Comparison of ENCODE assay signal across 22 cellular contexts in the genomic region with DNA sequence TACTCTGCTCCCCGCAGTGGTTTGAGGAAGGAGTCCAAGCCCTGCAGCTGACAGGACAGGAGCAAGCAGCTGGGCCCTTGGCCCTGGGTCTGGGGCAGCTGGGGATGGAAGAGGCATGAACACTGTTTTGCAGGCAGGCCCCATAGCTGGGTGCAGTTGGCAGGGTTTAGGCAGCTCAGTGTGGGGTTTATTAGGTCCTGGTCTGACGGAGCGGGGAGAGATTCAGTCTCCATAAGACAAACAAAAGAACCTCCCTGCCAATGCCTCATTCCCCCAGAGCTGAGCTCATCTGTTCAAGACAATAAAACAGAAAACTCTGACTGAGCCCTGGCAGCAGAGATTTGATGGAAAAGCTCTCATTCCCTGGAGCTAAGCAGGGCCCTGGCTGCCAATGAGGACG. TPM values are rescaled to one million over a fixed set of nuclear protein-coding genes. Genes with fewer than 3 reads are reported as not detected.
A peak's percentile ranks its signal among the peaks of the same experiment; 100 is the strongest.
DNase-seq lines count a peak whose midpoint lies in the region; ATAC-seq, FAIRE-seq and TF ChIP-seq lines count a peak whose summit lies in the region.
"Had no signal": no experiment of that assay in that cellular context is flagged by ENCODE, and none has a peak within 500 bp of the region (broad histone marks: within the 10 kb centered on the region; RNA-seq: fewer than 3 reads in every experiment).

No MANE protein-coding gene starts in this region.

- FAIRE-seq in kidney (lab: Jason Lieb, UNC) = no peak

- H3K27me3 ChIP-seq in muscle layer of colon (ENCODE audit: control insufficient read depth in 1 of 2, insufficient read depth in 2 of 2, low read length in 2 of 2) = no peaks in the 10 kb centered on the region
- H3K27me3 ChIP-seq: ascending aorta had no signal

- H3K4me3 ChIP-seq in fibroblast of mammary gland (ENCODE audit: control insufficient read depth, low read depth, low read length) = no peak overlapping the region
- no peak overlapping the region for H3K4me3 ChIP-seq in muscle layer of colon (ENCODE audit: low read depth in 1 of 2, low read length in 2 of 2)
- H3K4me3 ChIP-seq in kidney (ENCODE audit: low read length in 2 of 2) = no peak overlapping the region
- H3K4me3 ChIP-seq: ascending aorta had no signal

- H3K9ac ChIP-seq in muscle layer of colon (ENCODE audit: low read length) (no peak overlapping the region), kidney (ENCODE audit: low read length in 2 of 2) (no peak overlapping the region)

- peak overlapping the region; percentile 10 for H3K27ac ChIP-seq in muscle layer of colon (ENCODE audit: low read depth, low read length)
- peak overlapping the region; percentile 82 for H3K27ac ChIP-seq in temporal lobe (ENCODE audit: low read depth, low read length)
- H3K27ac ChIP-seq in kidney (ENCODE audit: low read depth in 2 of 2, low read length in 2 of 2) = no peak overlapping the region
- H3K27ac ChIP-seq: ascending aorta, HL-60 had no signal

- no peaks in the 10 kb centered on the region for H3K9me3 ChIP-seq in muscle layer of colon (ENCODE audit: low read length)
- peaks cover 0 to 6% of the 10 kb centered on the region in 2 donors for H3K9me3 ChIP-seq in kidney (ENCODE audit: control insufficient read depth in 1 of 2, low read length in 2 of 2)

- H3K36me3 ChIP-seq in muscle layer of colon (ENCODE audit: insufficient read depth, low read length) = no peaks in the 10 kb centered on the region
- H3K36me3 ChIP-seq in kidney (ENCODE audit: control insufficient read depth in 1 of 2, insufficient read depth in 2 of 2, low read length in 2 of 2) = no peaks in the 10 kb centered on the region

- TF ChIP-seq CTCF in fibroblast of mammary gland (conservative IDR thresholded peaks at IDR 0.05; ENCODE audit: control insufficient read depth, insufficient read depth, low read depth, low read length) = no peak
- TF ChIP-seq CTCF in kidney (IDR thresholded peaks at IDR 0.05; ENCODE audit: borderline replicate concordance, extremely low read depth, insufficient read depth) = no peak

- no peak for ATAC-seq in GM19328 (IDR thresholded peaks at IDR 0.05; ENCODE audit: unreplicated experiment)
- ATAC-seq: HCT116; stimulated activated naive CD8-positive, alpha-beta T cell treated with anti-CD3 and anti-CD28 coated beads, Interleukin-15, amount 100 ng/mL, for 72 hours had no signal

- H3K4me1 ChIP-seq in muscle layer of colon (ENCODE audit: insufficient read depth, low read length) = peaks cover 40% of the 10 kb centered on the region
- no peaks in the 10 kb centered on the region for H3K4me1 ChIP-seq in kidney (ENCODE audit: control insufficient read depth in 1 of 2, insufficient read depth in 1 of 2, low read depth in 1 of 2, low read length in 2 of 2)

- DNase-seq in amygdala (lab: John Stamatoyannopoulos, UW) (peak in 33 of 56 donors; percentile 9 to 76 (median 36)), fibroblast of mammary gland (ENCODE audit: low read depth) (peak; percentile 16), kidney (no peak), GM19238 (ENCODE audit: insufficient read length, low spot score) (no peak)
- DNase-seq in stimulated activated naive CD4-positive, alpha-beta T cell treated with Interleukin-2 at 50 U/mL for 16 hours (lab: John Stamatoyannopoulos, UW) = no peak
- DNase-seq: activated CD4-positive, alpha-beta T cell treated with anti-CD3 and anti-CD28 coated beads for 48 hours; activated gamma-delta T cell treated with Interleukin-2 at 50 U/mL for 16 hours; AML-193; COR-L47; glutamatergic neuron; mammary epithelial cell; MM.1S; NCI-H226; NK-92 treated with Interleukin-12 subunit alpha and Interleukin-12 subunit beta, amount 100 ng/mL, for 24 hours; stimulated activated naive CD8-positive, alpha-beta T cell treated with anti-CD3 and anti-CD28 coated beads, Interleukin-15, amount 100 ng/mL, for 72 hours had no signal

- intact Hi-C loops in kidney (cut with DNase I) = no loop called here

RNA-seq across cellular contexts. Expression of a gene that starts 37.3 kb away (rescaled TPM):
- total RNA-seq in temporal lobe (1.2 TPM), kidney (6.7 TPM)
- polyA plus RNA-seq in kidney (ENCODE audit: insufficient read depth, low read depth, low replicate concordance) = 2.9 TPM
- polyA plus RNA-seq: IgD-negative memory B cell had no signal

Comparison
In these comparisons a context has a peak if more than half of its experiments do, and no peak if none do; other contexts are left out.
1. DNase-seq: peak in amygdala (33 of 56) and fibroblast of mammary gland (single experiment); none in stimulated activated naive CD4-positive, alpha-beta T cell treated with Interleukin-2 at 50 U/mL for 16 hours (single experiment), kidney (single experiment) and GM19238 (single experiment).
2. H3K27ac ChIP-seq: peak in muscle layer of colon (single experiment) and temporal lobe (single experiment); none in kidney (0 of 2).